In the genomic region with DNA sequence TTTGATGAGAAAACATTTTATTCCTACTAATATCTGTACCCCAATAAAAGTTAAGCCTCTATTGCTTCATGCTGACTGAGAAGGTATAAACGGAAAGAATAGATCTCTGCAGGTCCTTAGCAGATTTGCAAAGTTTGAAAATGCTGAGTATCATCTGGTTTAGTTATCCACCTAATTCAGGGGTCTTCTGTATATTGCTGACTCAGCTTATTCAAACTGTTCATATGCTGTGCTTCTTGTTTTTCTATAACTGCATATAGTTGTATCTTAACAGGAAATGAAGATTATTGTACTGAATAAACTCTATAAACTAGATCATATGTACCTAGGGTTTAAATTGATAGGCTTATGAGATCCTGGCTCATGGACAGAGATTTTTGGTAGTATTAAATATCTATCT, we compare ENCODE assay signal across 1 cellular context.
TF ChIP-seq lines count a peak whose summit lies in the region.

No MANE protein-coding gene starts in this region.

TF ChIP-seq in K562, 482 proteins besides CTCF, POLR2A, EP300 and RAD21 (continued from another document):
- TF ChIP-seq, protein P1, sequence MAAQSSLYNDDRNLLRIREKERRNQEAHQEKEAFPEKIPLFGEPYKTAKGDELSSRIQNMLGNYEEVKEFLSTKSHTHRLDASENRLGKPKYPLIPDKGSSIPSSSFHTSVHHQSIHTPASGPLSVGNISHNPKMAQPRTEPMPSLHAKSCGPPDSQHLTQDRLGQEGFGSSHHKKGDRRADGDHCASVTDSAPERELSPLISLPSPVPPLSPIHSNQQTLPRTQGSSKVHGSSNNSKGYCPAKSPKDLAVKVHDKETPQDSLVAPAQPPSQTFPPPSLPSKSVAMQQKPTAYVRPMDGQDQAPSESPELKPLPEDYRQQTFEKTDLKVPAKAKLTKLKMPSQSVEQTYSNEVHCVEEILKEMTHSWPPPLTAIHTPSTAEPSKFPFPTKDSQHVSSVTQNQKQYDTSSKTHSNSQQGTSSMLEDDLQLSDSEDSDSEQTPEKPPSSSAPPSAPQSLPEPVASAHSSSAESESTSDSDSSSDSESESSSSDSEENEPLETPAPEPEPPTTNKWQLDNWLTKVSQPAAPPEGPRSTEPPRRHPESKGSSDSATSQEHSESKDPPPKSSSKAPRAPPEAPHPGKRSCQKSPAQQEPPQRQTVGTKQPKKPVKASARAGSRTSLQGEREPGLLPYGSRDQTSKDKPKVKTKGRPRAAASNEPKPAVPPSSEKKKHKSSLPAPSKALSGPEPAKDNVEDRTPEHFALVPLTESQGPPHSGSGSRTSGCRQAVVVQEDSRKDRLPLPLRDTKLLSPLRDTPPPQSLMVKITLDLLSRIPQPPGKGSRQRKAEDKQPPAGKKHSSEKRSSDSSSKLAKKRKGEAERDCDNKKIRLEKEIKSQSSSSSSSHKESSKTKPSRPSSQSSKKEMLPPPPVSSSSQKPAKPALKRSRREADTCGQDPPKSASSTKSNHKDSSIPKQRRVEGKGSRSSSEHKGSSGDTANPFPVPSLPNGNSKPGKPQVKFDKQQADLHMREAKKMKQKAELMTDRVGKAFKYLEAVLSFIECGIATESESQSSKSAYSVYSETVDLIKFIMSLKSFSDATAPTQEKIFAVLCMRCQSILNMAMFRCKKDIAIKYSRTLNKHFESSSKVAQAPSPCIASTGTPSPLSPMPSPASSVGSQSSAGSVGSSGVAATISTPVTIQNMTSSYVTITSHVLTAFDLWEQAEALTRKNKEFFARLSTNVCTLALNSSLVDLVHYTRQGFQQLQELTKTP (IDR thresholded peaks at IDR 0.05; ENCODE audit: low read depth in 1 of 2, partially characterized antibody in 2 of 2), result no peak
- peak; percentile 99 for TF ChIP-seq MAFK (IDR thresholded peaks at IDR 0.05; ENCODE audit: low read length)
